Comparison of ENCODE assay signal across 15 cellular contexts in genomic region chr21:14526816-14527689, GRCh38. TPM values are rescaled to one million over a fixed set of nuclear protein-coding genes. Genes with fewer than 3 reads are reported as not detected.
DNase-seq lines count a peak whose midpoint lies in the region; ATAC-seq and TF ChIP-seq lines count a peak whose summit lies in the region.
"Had no signal": no experiment of that assay in that cellular context is flagged by ENCODE, and none has a peak within 500 bp of the region (broad histone marks: within the 10 kb centered on the region; RNA-seq: fewer than 3 reads in every experiment).

No MANE protein-coding gene starts in this region.

- H3K4me3 Mint-ChIP-seq in IgD-negative memory B cell = peak overlapping the region; percentile 60 to 93 (median 83)
- H3K4me3 Mint-ChIP-seq in activated CD4-positive, alpha-beta memory T cell treated with anti-CD3 and anti-CD28 coated beads, Interleukin-2, amount 10 ng/mL, durations not matched to agents 7 days and 5 days = peak overlapping the region; percentile 68
- H3K4me3 Mint-ChIP-seq in naive thymus-derived CD8-positive, alpha-beta T cell = peak overlapping the region in 7 of 10 donors; percentile 14 to 47 (median 42)

- H3K36me3 Mint-ChIP-seq in IgD-negative memory B cell = peaks cover 2% of the 10 kb centered on the region
- peaks cover 42% of the 10 kb centered on the region for H3K36me3 Mint-ChIP-seq in activated CD4-positive, alpha-beta memory T cell treated with anti-CD3 and anti-CD28 coated beads, Interleukin-2, amount 10 ng/mL, durations not matched to agents 7 days and 5 days (ENCODE audit: low read depth)
- H3K36me3 Mint-ChIP-seq in naive thymus-derived CD8-positive, alpha-beta T cell = peaks cover 0 to 7% (median 0%) of the 10 kb centered on the region in 3 donors

- no peaks in the 10 kb centered on the region for H3K27me3 Mint-ChIP-seq in IgD-negative memory B cell
- no peaks in the 10 kb centered on the region for H3K27me3 Mint-ChIP-seq in activated CD4-positive, alpha-beta memory T cell treated with anti-CD3 and anti-CD28 coated beads, Interleukin-2, amount 10 ng/mL, durations not matched to agents 7 days and 5 days
- H3K27me3 Mint-ChIP-seq in naive thymus-derived CD8-positive, alpha-beta T cell = no peaks in the 10 kb centered on the region

- peak; percentile 47 for DNase-seq in SIG-M5 treated with dmso at 0.1 percent for 504 hours (lab: John Stamatoyannopoulos, UW; ENCODE audit: unreplicated experiment)
- DNase-seq in SIG-M5 (lab: John Stamatoyannopoulos, UW) = no peak
- DNase-seq in activated CD4-positive, alpha-beta memory T cell treated with anti-CD3 and anti-CD28 coated beads, Interleukin-2, amount 10 ng/mL, durations not matched to agents 7 days and 5 days = no peak
- no peak for DNase-seq in naive thymus-derived CD8-positive, alpha-beta T cell
- DNase-seq in pons (ENCODE audit: low spot score) = no peak
- DNase-seq in GDM1 (lab: John Stamatoyannopoulos, UW) = no peak
- DNase-seq: 8988T; hippocampal formation; NCI-H1105 treated with DMSO at 0.1 percent for 48 hours; NCI-H748 treated with DMSO at 0.1 percent for 48 hours; psoas muscle; SK-N-SH; stimulated activated CD4-positive, alpha-beta T cell treated with anti-CD3 and anti-CD28 coated beads, Interleukin-4, amount 100 ng/mL, for 4 hours had no signal

- POLR2A ChIA-PET in activated CD4-positive, alpha-beta memory T cell treated with anti-CD3 and anti-CD28 coated beads, Interleukin-2, amount 10 ng/mL, durations not matched to agents 7 days and 5 days (lab: Charles Lee) = interaction anchor here (0.8 to 16.2 kb wide), 13 partner anchors 9 to 1203 kb away, joined by 3 to 196 read pairs (median 5); partner anchors contain the start of genes HSPA13 and SAMSN1
- POLR2A ChIA-PET in naive thymus-derived CD8-positive, alpha-beta T cell (lab: Charles Lee) = no interaction called here

- H3K9me3 Mint-ChIP-seq in IgD-negative memory B cell = no peaks in the 10 kb centered on the region
- no peaks in the 10 kb centered on the region for H3K9me3 Mint-ChIP-seq in activated CD4-positive, alpha-beta memory T cell treated with anti-CD3 and anti-CD28 coated beads, Interleukin-2, amount 10 ng/mL, durations not matched to agents 7 days and 5 days
- no peaks in the 10 kb centered on the region for H3K9me3 Mint-ChIP-seq in naive thymus-derived CD8-positive, alpha-beta T cell

- no peak for ATAC-seq in naive thymus-derived CD8-positive, alpha-beta T cell
- no peak for ATAC-seq in SK-N-SH treated with all-trans-retinoic acid at 6 μM for 48 hours
- ATAC-seq: psoas muscle had no signal

- CTCF ChIA-PET in activated CD4-positive, alpha-beta memory T cell treated with anti-CD3 and anti-CD28 coated beads, Interleukin-2, amount 10 ng/mL, durations not matched to agents 7 days and 5 days (lab: Charles Lee) = interaction anchor here (3.1 kb wide), 1 partner anchor 210 kb away, joined by 11 read pairs; no protein-coding TSS in a partner anchor

- peak overlapping the region; percentile 56 to 94 (median 93) for H3K27ac Mint-ChIP-seq in IgD-negative memory B cell
- peak overlapping the region; percentile 79 for H3K27ac Mint-ChIP-seq in activated CD4-positive, alpha-beta memory T cell treated with anti-CD3 and anti-CD28 coated beads, Interleukin-2, amount 10 ng/mL, durations not matched to agents 7 days and 5 days
- peak overlapping the region in 5 of 10 donors; percentile 5 to 57 (median 25) for H3K27ac Mint-ChIP-seq in naive thymus-derived CD8-positive, alpha-beta T cell

- H3K4me1 Mint-ChIP-seq in IgD-negative memory B cell = peaks cover 57 to 59% (median 58%) of the 10 kb centered on the region in 3 donors
- peaks cover 76% of the 10 kb centered on the region for H3K4me1 Mint-ChIP-seq in activated CD4-positive, alpha-beta memory T cell treated with anti-CD3 and anti-CD28 coated beads, Interleukin-2, amount 10 ng/mL, durations not matched to agents 7 days and 5 days
- H3K4me1 Mint-ChIP-seq in naive thymus-derived CD8-positive, alpha-beta T cell = peaks cover 15 to 79% (median 53%) of the 10 kb centered on the region in 4 donors

TF ChIP-seq in SK-N-SH treated with all-trans-retinoic acid at 6 μM for 48 hours, 23 proteins besides CTCF, POLR2A, EP300 and RAD21:
- TF ChIP-seq, protein P1, sequence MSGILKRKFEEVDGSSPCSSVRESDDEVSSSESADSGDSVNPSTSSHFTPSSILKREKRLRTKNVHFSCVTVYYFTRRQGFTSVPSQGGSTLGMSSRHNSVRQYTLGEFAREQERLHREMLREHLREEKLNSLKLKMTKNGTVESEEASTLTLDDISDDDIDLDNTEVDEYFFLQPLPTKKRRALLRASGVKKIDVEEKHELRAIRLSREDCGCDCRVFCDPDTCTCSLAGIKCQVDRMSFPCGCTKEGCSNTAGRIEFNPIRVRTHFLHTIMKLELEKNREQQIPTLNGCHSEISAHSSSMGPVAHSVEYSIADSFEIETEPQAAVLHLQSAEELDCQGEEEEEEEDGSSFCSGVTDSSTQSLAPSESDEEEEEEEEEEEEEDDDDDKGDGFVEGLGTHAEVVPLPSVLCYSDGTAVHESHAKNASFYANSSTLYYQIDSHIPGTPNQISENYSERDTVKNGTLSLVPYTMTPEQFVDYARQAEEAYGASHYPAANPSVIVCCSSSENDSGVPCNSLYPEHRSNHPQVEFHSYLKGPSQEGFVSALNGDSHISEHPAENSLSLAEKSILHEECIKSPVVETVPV (CRISPR knock-in tag; IDR thresholded peaks at IDR 0.05) = no peak
- TF ChIP-seq CREB5 (CRISPR knock-in tag; IDR thresholded peaks at IDR 0.05; ENCODE audit: low read depth) = no peak
- no peak for TF ChIP-seq ISL1 (CRISPR knock-in tag; IDR thresholded peaks at IDR 0.05)

RNA-seq across cellular contexts. Expression of gene SAMSN1, which starts 19.1 kb away (rescaled TPM):
- 24.6 TPM for polyA plus RNA-seq in IgD-negative memory B cell
- 10 to 100 TPM; 87.1 to 91.0 TPM for total RNA-seq in activated CD4-positive, alpha-beta memory T cell treated with anti-CD3 and anti-CD28 coated beads, Interleukin-2, amount 10 ng/mL, durations not matched to agents 7 days and 5 days
- 10 to 100 TPM; 27.0 to 27.9 TPM for total RNA-seq in naive thymus-derived CD8-positive, alpha-beta T cell
- 10 to 100 TPM; 16.1 to 23.6 (median 20.4) TPM for polyA plus RNA-seq in naive thymus-derived CD8-positive, alpha-beta T cell
- polyA plus RNA-seq: SK-N-SH had no signal
